8 cellular contexts compared by ENCODE assay signal in the genomic region with DNA sequence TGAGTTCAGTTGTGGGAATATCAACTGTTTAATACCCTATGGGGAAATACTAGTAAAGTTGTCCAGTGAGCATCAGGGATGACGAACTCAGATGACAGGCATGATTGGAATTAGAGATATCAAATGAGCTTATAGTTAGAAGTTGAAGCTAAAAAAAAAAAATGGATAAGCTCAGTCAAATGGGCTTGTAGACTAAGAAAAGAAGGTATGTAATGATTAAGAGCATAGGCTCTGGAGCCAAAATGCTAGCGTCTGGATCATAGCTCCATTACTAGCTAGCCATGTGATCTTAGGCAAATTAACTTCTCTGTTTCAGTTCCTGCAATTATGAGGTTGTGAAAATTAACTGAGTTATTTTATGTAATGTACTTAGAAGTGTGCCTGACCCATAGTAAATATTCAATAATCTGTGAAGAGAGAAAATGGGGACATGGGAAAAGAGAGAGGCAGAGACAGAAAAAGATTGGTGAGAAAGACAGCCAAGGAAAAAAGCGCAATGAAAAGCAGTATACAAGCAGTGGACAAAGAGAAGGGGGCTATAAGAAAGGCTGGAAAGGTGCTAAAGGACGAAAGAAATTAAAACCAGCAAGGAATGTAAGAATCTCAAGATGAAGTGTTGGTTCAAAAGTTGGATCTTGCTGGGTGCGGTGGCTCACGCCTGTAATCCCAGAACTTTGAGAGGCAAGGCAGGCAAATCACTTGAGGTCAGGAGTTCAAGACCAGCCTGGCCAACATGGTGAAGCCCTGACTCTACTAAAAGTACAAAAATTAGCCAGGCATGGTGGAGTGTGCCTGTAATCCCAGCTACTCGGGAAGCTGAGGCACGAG.
DNase-seq lines count a peak whose midpoint lies in the region; ATAC-seq lines count a peak whose summit lies in the region.

No MANE protein-coding gene starts in this region.

- no peaks in the 10 kb centered on the region for H3K27me3 ChIP-seq in neuronal stem cell (ENCODE audit: control insufficient read depth in 3 of 3, insufficient read depth in 3 of 3, low read depth in 1 of 3, low read length in 3 of 3)

- H2BK12ac ChIP-seq in neuronal stem cell (ENCODE audit: low read length) = no peak overlapping the region

- no peak overlapping the region for H2BK15ac ChIP-seq in neuronal stem cell (ENCODE audit: low read length)

- DNase-seq in GM04504 (ENCODE audit: low read depth) (peak; percentile 84), HT-29 (ENCODE audit: low spot score) (peak; percentile 18), astrocyte of the hippocampus (ENCODE audit: low read depth, low spot score) (peak; percentile 44), C1 segment of cervical spinal cord (lab: John Stamatoyannopoulos, UW) (no peak), neuronal stem cell (ENCODE audit: low spot score) (no peak)
- no peak for DNase-seq in effector CD8-positive, alpha-beta T cell (lab: John Stamatoyannopoulos, UW)

- H3K4me1 ChIP-seq in neuronal stem cell (ENCODE audit: control insufficient read depth in 2 of 2, insufficient read depth in 1 of 2, low read depth in 1 of 2, low read length in 2 of 2) = peaks cover 0 to 3% of the 10 kb centered on the region in 2 donors

- no peak overlapping the region for H2AK5ac ChIP-seq in neuronal stem cell (ENCODE audit: low read depth, low read length)

- no peaks in the 10 kb centered on the region for H3K36me3 Mint-ChIP-seq in stimulated activated memory B cell treated with anti-CD40 and anti-IgM and Interleukin-4, amounts not matched to agents 10 μg/mL and 1 μg/mL and 100 μg/mL, for 72 hours

- no peak overlapping the region for H4K8ac ChIP-seq in neuronal stem cell (ENCODE audit: low read depth, low read length)

- no peak overlapping the region for H2BK120ac ChIP-seq in neuronal stem cell (ENCODE audit: low read depth, low read length)

- H3K27me3 Mint-ChIP-seq in stimulated activated memory B cell treated with anti-CD40 and anti-IgM and Interleukin-4, amounts not matched to agents 10 μg/mL and 1 μg/mL and 100 μg/mL, for 72 hours = no peaks in the 10 kb centered on the region

- H3K14ac ChIP-seq in neuronal stem cell (ENCODE audit: low read length) = no peak overlapping the region

- H3K9ac ChIP-seq in neuronal stem cell (ENCODE audit: low read depth, low read length, poor library complexity) = no peak overlapping the region

- H2BK5ac ChIP-seq in neuronal stem cell (ENCODE audit: low read length) = no peak overlapping the region

- H3K4me2 ChIP-seq in neuronal stem cell (ENCODE audit: insufficient read depth, low read length, poor library complexity, severe bottlenecking) = no peak overlapping the region

- H2AFZ ChIP-seq in neuronal stem cell (ENCODE audit: low read length) = no peak overlapping the region

- H3K4me3 Mint-ChIP-seq in stimulated activated memory B cell treated with anti-CD40 and anti-IgM and Interleukin-4, amounts not matched to agents 10 μg/mL and 1 μg/mL and 100 μg/mL, for 72 hours = peak overlapping the region; percentile 79

- peaks cover 0 to 1% of the 10 kb centered on the region in 2 donors for H3K9me3 ChIP-seq in neuronal stem cell (replicated peaks in 1 of 2; ENCODE audit: control insufficient read depth in 2 of 2, insufficient read depth in 1 of 2, low read depth in 1 of 2, low read length in 2 of 2)

- WGBS in neuronal stem cell (ENCODE audit: extremely low coverage in 2 of 2, insufficient read length in 2 of 2, insufficient replicate concordance in 1 of 2), 2 donors = no CpG with 5 or more reads among the region's 8 CpGs

- no peaks in the 10 kb centered on the region for H3K36me3 ChIP-seq in neuronal stem cell (replicated peaks in 1 of 2; ENCODE audit: control insufficient read depth in 2 of 2, insufficient read depth in 2 of 2, low read length in 2 of 2)

- H3K23ac ChIP-seq in neuronal stem cell (ENCODE audit: low read depth, low read length, poor library complexity) = no peak overlapping the region

- no peak overlapping the region for H4K91ac ChIP-seq in neuronal stem cell (ENCODE audit: low read depth, low read length, poor library complexity)

- H3K27ac ChIP-seq in neuronal stem cell (replicated peaks; ENCODE audit: low read length) = no peak overlapping the region

- H3K27ac Mint-ChIP-seq in stimulated activated memory B cell treated with anti-CD40 and anti-IgM and Interleukin-4, amounts not matched to agents 10 μg/mL and 1 μg/mL and 100 μg/mL, for 72 hours = peak overlapping the region; percentile 90

- no peak overlapping the region for H3K4me3 ChIP-seq in neuronal stem cell (ENCODE audit: low read length in 2 of 2)

- H3K18ac ChIP-seq in neuronal stem cell (ENCODE audit: low read length) = no peak overlapping the region

- no peak overlapping the region for H3K4ac ChIP-seq in neuronal stem cell (ENCODE audit: low read length)

- no peaks in the 10 kb centered on the region for H3K79me1 ChIP-seq in neuronal stem cell (ENCODE audit: low read depth, low read length)

- H3K4me1 Mint-ChIP-seq in stimulated activated memory B cell treated with anti-CD40 and anti-IgM and Interleukin-4, amounts not matched to agents 10 μg/mL and 1 μg/mL and 100 μg/mL, for 72 hours = peaks cover 42% of the 10 kb centered on the region

- peak; percentile 50 for ATAC-seq in GM21526 (IDR thresholded peaks at IDR 0.05; ENCODE audit: low FRiP score, unreplicated experiment)
- peak; percentile 81 for ATAC-seq in stimulated activated memory B cell treated with anti-CD40 and anti-IgM and Interleukin-4, amounts not matched to agents 10 μg/mL and 1 μg/mL and 100 μg/mL, for 72 hours

- H3K9me3 Mint-ChIP-seq in stimulated activated memory B cell treated with anti-CD40 and anti-IgM and Interleukin-4, amounts not matched to agents 10 μg/mL and 1 μg/mL and 100 μg/mL, for 72 hours = peaks cover 5% of the 10 kb centered on the region

Comparison
In these comparisons a context has a peak if more than half of its experiments do, and no peak if none do; other contexts are left out.
1. DNase-seq: peak in GM04504 (single experiment), HT-29 (single experiment) and astrocyte of the hippocampus (single experiment); none in C1 segment of cervical spinal cord (0 of 14), effector CD8-positive, alpha-beta T cell (single experiment) and neuronal stem cell (single experiment).